In genomic region chr22:19158649-19159048, GRCh38 we compare ENCODE assay signal across 2 cellular contexts. TPM values are rescaled to one million over a fixed set of nuclear protein-coding genes. Genes with fewer than 3 reads are reported as not detected.
"Had no signal": no experiment of that assay in that cellular context is flagged by ENCODE, and none has a peak within 500 bp of the region (broad histone marks: within the 10 kb centered on the region; RNA-seq: fewer than 3 reads in every experiment).

No MANE protein-coding gene starts in this region.

RNA-seq across cellular contexts. Expression of gene GSC2, which starts 8.6 kb away (rescaled TPM):
- total RNA-seq: GM12878 had no signal
- polyA plus RNA-seq: GM12878 had no signal

RNA-seq across cellular contexts. Expression of gene TSSK2, which starts 27.5 kb away (rescaled TPM):
- total RNA-seq: G401 had no signal
